Comparison of ENCODE assay signal across 7 cellular contexts in genomic region chr11:19241260-19242183, GRCh38. TPM values are rescaled to one million over a fixed set of nuclear protein-coding genes. Genes with fewer than 3 reads are reported as not detected.
DNase-seq lines count a peak whose midpoint lies in the region; ATAC-seq and TF ChIP-seq lines count a peak whose summit lies in the region.

No MANE protein-coding gene starts in this region.

- H3K18ac ChIP-seq in trophoblast cell (ENCODE audit: low read length), result peak overlapping the region; percentile 96

- TF ChIP-seq CTCF in GM12864 (IDR thresholded peaks at IDR 0.05; ENCODE audit: low read depth, low read length, missing control alignments), result no peak
- TF ChIP-seq CTCF in WTC11 (IDR thresholded peaks at IDR 0.05), result no peak
- no peak for TF ChIP-seq CTCF in foreskin fibroblast (IDR thresholded peaks at IDR 0.05; ENCODE audit: low read depth, low read length)

- H3K27me3 ChIP-seq in trophoblast cell (ENCODE audit: insufficient read depth, low read length), result no peaks in the 10 kb centered on the region

- peaks cover 14% of the 10 kb centered on the region for H3K79me2 ChIP-seq in trophoblast cell (ENCODE audit: control insufficient read depth, insufficient read depth, low read length, poor library complexity)

- no peak overlapping the region for H2BK12ac ChIP-seq in trophoblast cell (ENCODE audit: low read length)

- H4K12ac ChIP-seq in trophoblast cell (ENCODE audit: low read depth, low read length), result peak overlapping the region; percentile 88

- H4K91ac ChIP-seq in trophoblast cell (ENCODE audit: low read depth, low read length), result peak overlapping the region; percentile 93

- H3K36me3 ChIP-seq in trophoblast cell (ENCODE audit: control insufficient read depth in 1 of 2, insufficient read depth in 2 of 2, low read length in 2 of 2), result peaks cover 3 to 6% of the 10 kb centered on the region in 2 experiments

- H3K4me3 ChIP-seq in GM12864 (ENCODE audit: low read depth, low read length) (peak overlapping the region; percentile 59), foreskin fibroblast (ENCODE audit: low read depth in 1 of 2, low read length in 2 of 2) (peak overlapping the region; percentile 74 to 88), trophoblast cell (ENCODE audit: low read depth, low read length) (peak overlapping the region; percentile 88)

- peaks cover 11% of the 10 kb centered on the region; the same call in 1 of the 2 replicates for H3K36me3 Mint-ChIP-seq in WTC11

- H3K27ac Mint-ChIP-seq in WTC11, result peak overlapping the region; percentile 90; the same call in 1 of the 2 replicates

- CTCF ChIA-PET in WTC11 (lab: Charles Lee), result interaction anchor here (1.4 to 2.1 kb wide), 4 partner anchors 12 to 170 kb away, joined by 3 to 7 read pairs (median 5); no protein-coding TSS in a partner anchor

- peak overlapping the region; percentile 90 for H3K4ac ChIP-seq in trophoblast cell (ENCODE audit: low read depth, low read length)

- WGBS in trophoblast cell (ENCODE audit: extremely low coverage, insufficient coverage, insufficient read length), result no CpG with 5 or more reads among the region's 92 CpGs

- no peak overlapping the region for H2AK5ac ChIP-seq in trophoblast cell (ENCODE audit: low read length)

- DNase-seq in GM12864 (ENCODE audit: low read depth), result no peak
- DNase-seq in HPDE6-E6E7 (ENCODE audit: extremely low spot score), result peak; percentile 10
- peak; percentile 76 for DNase-seq in WTC11 (ENCODE audit: low spot score)
- peak in 1 of 2 donors; percentile 24 for DNase-seq in foreskin fibroblast
- DNase-seq in trophoblast cell, result no peak
- no peak for DNase-seq in NCI-H226

- peak overlapping the region; percentile 96 for H3K4me3 Mint-ChIP-seq in WTC11

- no peak overlapping the region for H3K23ac ChIP-seq in trophoblast cell (ENCODE audit: low read length)

- H3K9ac ChIP-seq in trophoblast cell (ENCODE audit: low read length), result peak overlapping the region; percentile 71

- H2BK5ac ChIP-seq in trophoblast cell (ENCODE audit: low read depth, low read length, poor library complexity), result peak overlapping the region; percentile 85

- H2BK120ac ChIP-seq in trophoblast cell (ENCODE audit: insufficient read depth, low read length, poor library complexity), result peak overlapping the region; percentile 92

- H3K4me2 ChIP-seq in trophoblast cell (ENCODE audit: low read length), result peak overlapping the region; percentile 72

- H3K9me3 Mint-ChIP-seq in WTC11, result no peaks in the 10 kb centered on the region

- peak overlapping the region; percentile 65 for H3K27ac ChIP-seq in trophoblast cell (ENCODE audit: low read depth, low read length)

- H2AFZ ChIP-seq in trophoblast cell (ENCODE audit: insufficient read depth, low read length, poor library complexity), result peak overlapping the region; percentile 99

- peak overlapping the region; percentile 93 for H3K14ac ChIP-seq in trophoblast cell (ENCODE audit: low read length)

- H3K4me1 Mint-ChIP-seq in WTC11, result peaks cover 10% of the 10 kb centered on the region

- peaks cover 25% of the 10 kb centered on the region for H3K79me1 ChIP-seq in trophoblast cell (ENCODE audit: low read length)

- POLR2A ChIA-PET in WTC11 (lab: Charles Lee), result no interaction called here

- peaks cover 32% of the 10 kb centered on the region for H3K27me3 Mint-ChIP-seq in WTC11 (ENCODE audit: low read depth)

- ATAC-seq in GM21447 (IDR thresholded peaks at IDR 0.05; ENCODE audit: unreplicated experiment) (peak; percentile 41), WTC11 (peak; percentile 57)

- peak overlapping the region; percentile 90 for H4K8ac ChIP-seq in trophoblast cell (ENCODE audit: low read depth, low read length)

- H3K4me1 ChIP-seq in trophoblast cell (ENCODE audit: control insufficient read depth in 1 of 2, insufficient read depth in 2 of 2, low read length in 2 of 2), result peaks cover 18 to 21% of the 10 kb centered on the region in 2 experiments

- no peaks in the 10 kb centered on the region for H3K9me3 ChIP-seq in trophoblast cell (ENCODE audit: insufficient read depth, low read depth, low read length)

TF ChIP-seq in WTC11, 78 proteins besides CTCF, POLR2A, EP300 and RAD21 (continues in another document):
- no peak for TF ChIP-seq PRRX2 (CRISPR knock-in tag; IDR thresholded peaks at IDR 0.05)
- no peak for TF ChIP-seq IRF1 (CRISPR knock-in tag; IDR thresholded peaks at IDR 0.05)
- TF ChIP-seq ATF2 (CRISPR knock-in tag; IDR thresholded peaks at IDR 0.05; ENCODE audit: borderline replicate concordance, low read depth), result no peak
- no peak for TF ChIP-seq ZNF396 (CRISPR knock-in tag; IDR thresholded peaks at IDR 0.05; ENCODE audit: borderline replicate concordance)
- 0 out of 2 replicates have a peak, but pooled peaks have one; percentile 33 for TF ChIP-seq ZBTB43 (CRISPR knock-in tag; IDR thresholded peaks at IDR 0.05)
- no peak; the same call in 1 of the 2 replicates for TF ChIP-seq NFE2L1 (CRISPR knock-in tag; IDR thresholded peaks at IDR 0.05)
- TF ChIP-seq ESRRA (CRISPR knock-in tag; IDR thresholded peaks at IDR 0.05; ENCODE audit: borderline replicate concordance), result peak; percentile 39; the same call in 1 of the 2 replicates
- no peak for TF ChIP-seq EMX1 (CRISPR knock-in tag; IDR thresholded peaks at IDR 0.05)
- TF ChIP-seq FOXP4 (CRISPR knock-in tag; IDR thresholded peaks at IDR 0.05), result no peak; the same call in 1 of the 2 replicates
- TF ChIP-seq JUN (CRISPR knock-in tag; IDR thresholded peaks at IDR 0.05), result no peak
- TF ChIP-seq ZBTB21 (CRISPR knock-in tag; IDR thresholded peaks at IDR 0.05; ENCODE audit: borderline replicate concordance), result no peak
- no peak for TF ChIP-seq GRHL2 (CRISPR knock-in tag; IDR thresholded peaks at IDR 0.05; ENCODE audit: insufficient replicate concordance, severe bottlenecking)
- no peak for TF ChIP-seq JAZF1 (CRISPR knock-in tag; IDR thresholded peaks at IDR 0.05)
- no peak for TF ChIP-seq SOX15 (CRISPR knock-in tag; IDR thresholded peaks at IDR 0.05)
- no peak for TF ChIP-seq USF1 (CRISPR knock-in tag; IDR thresholded peaks at IDR 0.05)

RNA-seq across cellular contexts. Expression of gene E2F8, which starts 0.8 kb away (rescaled TPM):
- 8.5 to 10.7 TPM (median 10.4 TPM) in 3 replicates for total RNA-seq in WTC11 (2021)
- 43.8 and 48.2 TPM in 2 replicates for polyA plus RNA-seq in trophoblast cell (2013)

RNA-seq across cellular contexts. Expression of gene CSRP3, which starts 39.7 kb away (rescaled TPM):
- not detected in 3 replicates for total RNA-seq in WTC11 (2021)
- polyA plus RNA-seq in trophoblast cell (2013), result not detected in 2 replicates

Comparison
In these comparisons a context has a peak if more than half of its experiments do, and no peak if none do; other contexts are left out.
1. DNase-seq: peak in HPDE6-E6E7 (single experiment) and WTC11 (single experiment); none in GM12864 (single experiment), trophoblast cell (0 of 2) and NCI-H226 (single experiment).
2. Peak in every context shown above with its lines, with median percentiles within 50 percentile points of each other: H3K4me3 ChIP-seq.